ENCODE assay signal across 8 cellular contexts in genomic region chr16:29790183-29790948, GRCh38. TPM values are rescaled to one million over a fixed set of nuclear protein-coding genes. Genes with fewer than 3 reads are reported as not detected.
DNase-seq lines count a peak whose midpoint lies in the region; ATAC-seq and TF ChIP-seq lines count a peak whose summit lies in the region.

Gene KIF22, plus strand, starts transcription at chr16:29790751. Its CDS starts 9 bp downstream, at chr16:29790760.

- peak within 1 kb of the TSS; percentile 99 for H3K4me3 Mint-ChIP-seq in T-helper 1 cell treated with Interleukin-12 subunit alpha and Interleukin-12 subunit beta and Interleukin-4 antibody, amounts not matched to agents 30 μg/mL and 1 μg/mL, for 36 hours
- peak within 1 kb of the TSS; percentile 99 for H3K4me3 Mint-ChIP-seq in progenitor cell of endocrine pancreas (ENCODE audit: low read depth)

- peak; percentile 83 for TF ChIP-seq POLR2A in GM15510 (IDR thresholded peaks at IDR 0.05; ENCODE audit: borderline replicate concordance, extremely low read depth, insufficient read length)

- H3K9me3 Mint-ChIP-seq in T-helper 1 cell treated with Interleukin-12 subunit alpha and Interleukin-12 subunit beta and Interleukin-4 antibody, amounts not matched to agents 30 μg/mL and 1 μg/mL, for 36 hours: no peaks in the 10 kb centered on the region
- no peaks in the 10 kb centered on the region for H3K9me3 Mint-ChIP-seq in progenitor cell of endocrine pancreas (ENCODE audit: low read depth)

- intact Hi-C loops in left cardiac atrium (cut with DNase I): no loop called here

- H3K27ac Mint-ChIP-seq in T-helper 1 cell treated with Interleukin-12 subunit alpha and Interleukin-12 subunit beta and Interleukin-4 antibody, amounts not matched to agents 30 μg/mL and 1 μg/mL, for 36 hours: peak within 1 kb of the TSS; percentile 92
- peak within 1 kb of the TSS; percentile 98 for H3K27ac Mint-ChIP-seq in progenitor cell of endocrine pancreas

- H3K4me1 Mint-ChIP-seq in T-helper 1 cell treated with Interleukin-12 subunit alpha and Interleukin-12 subunit beta and Interleukin-4 antibody, amounts not matched to agents 30 μg/mL and 1 μg/mL, for 36 hours (ENCODE audit: low read depth): peaks cover 33% of the 10 kb centered on the region
- H3K4me1 Mint-ChIP-seq in progenitor cell of endocrine pancreas (ENCODE audit: low read depth): peaks cover 27% of the 10 kb centered on the region

- peaks cover 14% of the 10 kb centered on the region for H3K36me3 Mint-ChIP-seq in T-helper 1 cell treated with Interleukin-12 subunit alpha and Interleukin-12 subunit beta and Interleukin-4 antibody, amounts not matched to agents 30 μg/mL and 1 μg/mL, for 36 hours (ENCODE audit: low read depth)
- peaks cover 4% of the 10 kb centered on the region for H3K36me3 Mint-ChIP-seq in progenitor cell of endocrine pancreas (ENCODE audit: insufficient read depth)

- peak; percentile 97 for ATAC-seq in HG02885 (IDR thresholded peaks at IDR 0.05; ENCODE audit: poor library complexity, unreplicated experiment)
- ATAC-seq in left cardiac atrium: peak; percentile 99

- DNase-seq in NCI-H1694 (lab: John Stamatoyannopoulos, UW) (peak; percentile 96), amniotic stem cell (lab: John Stamatoyannopoulos, UW) (peak; percentile 98), left cardiac atrium (peak; percentile 100), progenitor cell of endocrine pancreas (ENCODE audit: low spot score, unreplicated experiment) (peak; percentile 99), ureter (ENCODE audit: low spot score) (peak; percentile 100)

- peak; percentile 83 for TF ChIP-seq CTCF in progenitor cell of endocrine pancreas (IDR thresholded peaks at IDR 0.05; ENCODE audit: unreplicated experiment)

- no peaks in the 10 kb centered on the region for H3K27me3 Mint-ChIP-seq in T-helper 1 cell treated with Interleukin-12 subunit alpha and Interleukin-12 subunit beta and Interleukin-4 antibody, amounts not matched to agents 30 μg/mL and 1 μg/mL, for 36 hours (ENCODE audit: low read depth)
- H3K27me3 Mint-ChIP-seq in progenitor cell of endocrine pancreas: no peaks in the 10 kb centered on the region

RNA-seq across cellular contexts. Expression of gene KIF22, which starts in this region (rescaled TPM):
- total RNA-seq in left cardiac atrium: 10 to 100 TPM; 22.1 to 30.1 TPM
- total RNA-seq in progenitor cell of endocrine pancreas: 78.4 and 79.8 TPM in 2 replicates
- 34.3 TPM for total RNA-seq in ureter

Comparison
In these comparisons a context has a peak if more than half of its experiments do, and no peak if none do; other contexts are left out.
1. Peak in every context shown above with its lines: DNase-seq and ATAC-seq.